Comparison of ENCODE assay signal across 1 cellular context in the genomic region with DNA sequence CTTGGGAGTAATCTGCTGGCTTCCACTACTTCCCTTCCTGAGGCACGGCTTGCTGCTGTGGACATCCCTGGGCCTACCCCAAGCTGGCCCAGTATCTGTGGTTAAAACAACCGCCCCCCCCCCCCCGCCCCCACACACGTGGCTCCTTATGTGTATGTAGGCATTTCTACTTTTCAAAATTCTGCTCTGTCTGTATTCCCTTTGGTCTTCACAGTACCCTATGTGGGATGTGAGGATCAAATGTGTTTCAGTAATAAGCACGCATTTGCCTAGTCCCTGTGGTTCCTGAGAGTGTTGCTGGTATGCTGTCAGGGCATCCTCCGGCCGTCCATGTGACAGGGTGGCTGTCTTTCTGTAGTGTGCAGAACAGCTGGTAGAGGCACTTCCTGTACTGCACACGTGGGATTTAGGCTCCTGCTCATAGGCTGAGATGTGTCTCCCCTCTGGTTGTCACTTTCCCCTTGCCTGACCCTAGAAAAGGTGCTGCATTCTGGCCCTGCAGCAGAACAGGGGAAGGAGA.
A peak's percentile ranks its signal among the peaks of the same experiment; 100 is the strongest.
TF ChIP-seq lines count a peak whose summit lies in the region.

No MANE protein-coding gene starts in this region.

TF ChIP-seq in K562, 482 proteins besides CTCF, POLR2A, EP300 and RAD21 (continued from another document and continues in another):
- TF ChIP-seq, protein P1, sequence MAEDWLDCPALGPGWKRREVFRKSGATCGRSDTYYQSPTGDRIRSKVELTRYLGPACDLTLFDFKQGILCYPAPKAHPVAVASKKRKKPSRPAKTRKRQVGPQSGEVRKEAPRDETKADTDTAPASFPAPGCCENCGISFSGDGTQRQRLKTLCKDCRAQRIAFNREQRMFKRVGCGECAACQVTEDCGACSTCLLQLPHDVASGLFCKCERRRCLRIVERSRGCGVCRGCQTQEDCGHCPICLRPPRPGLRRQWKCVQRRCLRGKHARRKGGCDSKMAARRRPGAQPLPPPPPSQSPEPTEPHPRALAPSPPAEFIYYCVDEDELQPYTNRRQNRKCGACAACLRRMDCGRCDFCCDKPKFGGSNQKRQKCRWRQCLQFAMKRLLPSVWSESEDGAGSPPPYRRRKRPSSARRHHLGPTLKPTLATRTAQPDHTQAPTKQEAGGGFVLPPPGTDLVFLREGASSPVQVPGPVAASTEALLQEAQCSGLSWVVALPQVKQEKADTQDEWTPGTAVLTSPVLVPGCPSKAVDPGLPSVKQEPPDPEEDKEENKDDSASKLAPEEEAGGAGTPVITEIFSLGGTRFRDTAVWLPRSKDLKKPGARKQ (CRISPR knock-in tag; IDR thresholded peaks at IDR 0.05) = no peak
- no peak for TF ChIP-seq DMBX1 (CRISPR knock-in tag; IDR thresholded peaks at IDR 0.05; ENCODE audit: borderline replicate concordance)
- 0 out of 2 replicates have a peak, but pooled peaks have one; percentile 36 for TF ChIP-seq NR2C2 (CRISPR knock-in tag; IDR thresholded peaks at IDR 0.05)
- no peak for TF ChIP-seq NR2C2 (tag; IDR thresholded peaks at IDR 0.05)
- TF ChIP-seq EGR1 (conservative IDR thresholded peaks at IDR 0.05) = peak; percentile 51
- TF ChIP-seq, protein P2, sequence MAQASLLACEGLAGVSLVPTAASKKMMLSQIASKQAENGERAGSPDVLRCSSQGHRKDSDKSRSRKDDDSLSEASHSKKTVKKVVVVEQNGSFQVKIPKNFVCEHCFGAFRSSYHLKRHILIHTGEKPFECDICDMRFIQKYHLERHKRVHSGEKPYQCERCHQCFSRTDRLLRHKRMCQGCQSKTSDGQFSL (CRISPR knock-in tag; IDR thresholded peaks at IDR 0.05) = peak; percentile 52; the same call in 1 of the 2 replicates
- TF ChIP-seq, protein P2 (tag; IDR thresholded peaks at IDR 0.05) = peak in 1 of 2 experiments; percentile 50; a peak in 1 of 4 replicates
- TF ChIP-seq, protein P3, sequence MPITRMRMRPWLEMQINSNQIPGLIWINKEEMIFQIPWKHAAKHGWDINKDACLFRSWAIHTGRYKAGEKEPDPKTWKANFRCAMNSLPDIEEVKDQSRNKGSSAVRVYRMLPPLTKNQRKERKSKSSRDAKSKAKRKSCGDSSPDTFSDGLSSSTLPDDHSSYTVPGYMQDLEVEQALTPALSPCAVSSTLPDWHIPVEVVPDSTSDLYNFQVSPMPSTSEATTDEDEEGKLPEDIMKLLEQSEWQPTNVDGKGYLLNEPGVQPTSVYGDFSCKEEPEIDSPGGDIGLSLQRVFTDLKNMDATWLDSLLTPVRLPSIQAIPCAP (CRISPR knock-in tag; IDR thresholded peaks at IDR 0.05; ENCODE audit: borderline replicate concordance) = no peak
- 0 out of 4 replicates have a peak, but pooled peaks of 1 of the 2 experiments have one; percentile 18 for TF ChIP-seq KDM1A (IDR thresholded peaks at IDR 0.05)
- TF ChIP-seq RAD51 (IDR thresholded peaks at IDR 0.05; ENCODE audit: borderline replicate concordance, low read depth) = peak; percentile 68; the same call in 1 of the 2 replicates
- 0 out of 4 replicates have a peak, but pooled peaks of 1 of the 2 experiments have one; percentile 12 for TF ChIP-seq MAZ (CRISPR knock-in tag; conservative IDR thresholded peaks at IDR 0.05 in 1 of 2, IDR thresholded peaks at IDR 0.05 in 1 of 2)
- no peak for TF ChIP-seq ILF3 (IDR thresholded peaks at IDR 0.05; ENCODE audit: borderline replicate concordance)
- no peak for TF ChIP-seq CXXC5 (CRISPR knock-in tag; IDR thresholded peaks at IDR 0.05)
- TF ChIP-seq RBM17 (IDR thresholded peaks at IDR 0.05; ENCODE audit: borderline replicate concordance, low read depth, low read length) = no peak
- 0 out of 2 replicates have a peak, but pooled peaks have one; percentile 20 for TF ChIP-seq NCOR1 (IDR thresholded peaks at IDR 0.05)
- peak; percentile 6; the same call in 1 of the 2 replicates for TF ChIP-seq BHLHE40 (IDR thresholded peaks at IDR 0.05; ENCODE audit: low read length)
- TF ChIP-seq ETV5 (CRISPR knock-in tag; IDR thresholded peaks at IDR 0.05; ENCODE audit: low read depth) = no peak
- no peak for TF ChIP-seq KDM5B (IDR thresholded peaks at IDR 0.05; ENCODE audit: insufficient replicate concordance, low read depth, low read length)
- peak; percentile 27; the same call in 1 of the 2 replicates for TF ChIP-seq POLR2AphosphoS5 (IDR thresholded peaks at IDR 0.05; ENCODE audit: control insufficient read depth, insufficient read depth, low read depth, low read length)
- TF ChIP-seq, protein P4, sequence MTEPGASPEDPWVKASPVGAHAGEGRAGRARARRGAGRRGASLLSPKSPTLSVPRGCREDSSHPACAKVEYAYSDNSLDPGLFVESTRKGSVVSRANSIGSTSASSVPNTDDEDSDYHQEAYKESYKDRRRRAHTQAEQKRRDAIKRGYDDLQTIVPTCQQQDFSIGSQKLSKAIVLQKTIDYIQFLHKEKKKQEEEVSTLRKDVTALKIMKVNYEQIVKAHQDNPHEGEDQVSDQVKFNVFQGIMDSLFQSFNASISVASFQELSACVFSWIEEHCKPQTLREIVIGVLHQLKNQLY (CRISPR knock-in tag; conservative IDR thresholded peaks at IDR 0.05) = no peak
- no peak for TF ChIP-seq EWSR1 (IDR thresholded peaks at IDR 0.05; ENCODE audit: borderline replicate concordance, low read depth, partially characterized antibody)
- TF ChIP-seq, protein P5, sequence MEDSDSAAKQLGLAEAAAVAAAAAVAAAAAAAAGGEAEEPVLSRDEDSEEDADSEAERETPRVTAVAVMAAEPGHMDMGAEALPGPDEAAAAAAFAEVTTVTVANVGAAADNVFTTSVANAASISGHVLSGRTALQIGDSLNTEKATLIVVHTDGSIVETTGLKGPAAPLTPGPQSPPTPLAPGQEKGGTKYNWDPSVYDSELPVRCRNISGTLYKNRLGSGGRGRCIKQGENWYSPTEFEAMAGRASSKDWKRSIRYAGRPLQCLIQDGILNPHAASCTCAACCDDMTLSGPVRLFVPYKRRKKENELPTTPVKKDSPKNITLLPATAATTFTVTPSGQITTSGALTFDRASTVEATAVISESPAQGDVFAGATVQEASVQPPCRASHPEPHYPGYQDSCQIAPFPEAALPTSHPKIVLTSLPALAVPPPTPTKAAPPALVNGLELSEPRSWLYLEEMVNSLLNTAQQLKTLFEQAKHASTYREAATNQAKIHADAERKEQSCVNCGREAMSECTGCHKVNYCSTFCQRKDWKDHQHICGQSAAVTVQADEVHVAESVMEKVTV (CRISPR knock-in tag; IDR thresholded peaks at IDR 0.05) = no peak
- no peak for TF ChIP-seq MTA3 (IDR thresholded peaks at IDR 0.05; ENCODE audit: borderline replicate concordance)
- peak; percentile 77 for TF ChIP-seq MYC (IDR thresholded peaks at IDR 0.05; ENCODE audit: low read depth, low read length)
- no peak for TF ChIP-seq MYC (CRISPR knock-in tag; IDR thresholded peaks at IDR 0.05; ENCODE audit: borderline replicate concordance, low read depth)
- peak; percentile 53 for TF ChIP-seq ETV1 (tag; conservative IDR thresholded peaks at IDR 0.05; ENCODE audit: low read depth)
- TF ChIP-seq, protein P6, sequence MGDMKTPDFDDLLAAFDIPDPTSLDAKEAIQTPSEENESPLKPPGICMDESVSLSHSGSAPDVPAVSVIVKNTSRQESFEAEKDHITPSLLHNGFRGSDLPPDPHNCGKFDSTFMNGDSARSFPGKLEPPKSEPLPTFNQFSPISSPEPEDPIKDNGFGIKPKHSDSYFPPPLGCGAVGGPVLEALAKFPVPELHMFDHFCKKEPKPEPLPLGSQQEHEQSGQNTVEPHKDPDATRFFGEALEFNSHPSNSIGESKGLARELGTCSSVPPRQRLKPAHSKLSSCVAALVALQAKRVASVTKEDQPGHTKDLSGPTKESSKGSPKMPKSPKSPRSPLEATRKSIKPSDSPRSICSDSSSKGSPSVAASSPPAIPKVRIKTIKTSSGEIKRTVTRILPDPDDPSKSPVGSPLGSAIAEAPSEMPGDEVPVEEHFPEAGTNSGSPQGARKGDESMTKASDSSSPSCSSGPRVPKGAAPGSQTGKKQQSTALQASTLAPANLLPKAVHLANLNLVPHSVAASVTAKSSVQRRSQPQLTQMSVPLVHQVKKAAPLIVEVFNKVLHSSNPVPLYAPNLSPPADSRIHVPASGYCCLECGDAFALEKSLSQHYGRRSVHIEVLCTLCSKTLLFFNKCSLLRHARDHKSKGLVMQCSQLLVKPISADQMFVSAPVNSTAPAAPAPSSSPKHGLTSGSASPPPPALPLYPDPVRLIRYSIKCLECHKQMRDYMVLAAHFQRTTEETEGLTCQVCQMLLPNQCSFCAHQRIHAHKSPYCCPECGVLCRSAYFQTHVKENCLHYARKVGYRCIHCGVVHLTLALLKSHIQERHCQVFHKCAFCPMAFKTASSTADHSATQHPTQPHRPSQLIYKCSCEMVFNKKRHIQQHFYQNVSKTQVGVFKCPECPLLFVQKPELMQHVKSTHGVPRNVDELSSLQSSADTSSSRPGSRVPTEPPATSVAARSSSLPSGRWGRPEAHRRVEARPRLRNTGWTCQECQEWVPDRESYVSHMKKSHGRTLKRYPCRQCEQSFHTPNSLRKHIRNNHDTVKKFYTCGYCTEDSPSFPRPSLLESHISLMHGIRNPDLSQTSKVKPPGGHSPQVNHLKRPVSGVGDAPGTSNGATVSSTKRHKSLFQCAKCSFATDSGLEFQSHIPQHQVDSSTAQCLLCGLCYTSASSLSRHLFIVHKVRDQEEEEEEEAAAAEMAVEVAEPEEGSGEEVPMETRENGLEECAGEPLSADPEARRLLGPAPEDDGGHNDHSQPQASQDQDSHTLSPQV (IDR thresholded peaks at IDR 0.05) = peak; percentile 57; the same call in 1 of the 2 replicates
- no peak for TF ChIP-seq ELF2 (CRISPR knock-in tag; IDR thresholded peaks at IDR 0.05)
- TF ChIP-seq HCFC1 (IDR thresholded peaks at IDR 0.05; ENCODE audit: low read depth, low read length) = no peak
- TF ChIP-seq GATAD2B (IDR thresholded peaks at IDR 0.05; ENCODE audit: borderline replicate concordance) = no peak
- no peak for TF ChIP-seq ZNF274 (IDR thresholded peaks at IDR 0.05; ENCODE audit: borderline replicate concordance, low read depth, low read length)
- no peak for TF ChIP-seq THRAP3 (IDR thresholded peaks at IDR 0.05; ENCODE audit: borderline replicate concordance)
- TF ChIP-seq, protein P7, sequence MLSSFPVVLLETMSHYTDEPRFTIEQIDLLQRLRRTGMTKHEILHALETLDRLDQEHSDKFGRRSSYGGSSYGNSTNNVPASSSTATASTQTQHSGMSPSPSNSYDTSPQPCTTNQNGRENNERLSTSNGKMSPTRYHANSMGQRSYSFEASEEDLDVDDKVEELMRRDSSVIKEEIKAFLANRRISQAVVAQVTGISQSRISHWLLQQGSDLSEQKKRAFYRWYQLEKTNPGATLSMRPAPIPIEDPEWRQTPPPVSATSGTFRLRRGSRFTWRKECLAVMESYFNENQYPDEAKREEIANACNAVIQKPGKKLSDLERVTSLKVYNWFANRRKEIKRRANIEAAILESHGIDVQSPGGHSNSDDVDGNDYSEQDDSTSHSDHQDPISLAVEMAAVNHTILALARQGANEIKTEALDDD (IDR thresholded peaks at IDR 0.05) = no peak
- peak; percentile 58 for TF ChIP-seq ELF1 (tag; IDR thresholded peaks at IDR 0.05)
- TF ChIP-seq, protein P8, sequence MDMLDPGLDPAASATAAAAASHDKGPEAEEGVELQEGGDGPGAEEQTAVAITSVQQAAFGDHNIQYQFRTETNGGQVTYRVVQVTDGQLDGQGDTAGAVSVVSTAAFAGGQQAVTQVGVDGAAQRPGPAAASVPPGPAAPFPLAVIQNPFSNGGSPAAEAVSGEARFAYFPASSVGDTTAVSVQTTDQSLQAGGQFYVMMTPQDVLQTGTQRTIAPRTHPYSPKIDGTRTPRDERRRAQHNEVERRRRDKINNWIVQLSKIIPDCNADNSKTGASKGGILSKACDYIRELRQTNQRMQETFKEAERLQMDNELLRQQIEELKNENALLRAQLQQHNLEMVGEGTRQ (CRISPR knock-in tag; IDR thresholded peaks at IDR 0.05) = peak; percentile 86
- TF ChIP-seq, protein P9, sequence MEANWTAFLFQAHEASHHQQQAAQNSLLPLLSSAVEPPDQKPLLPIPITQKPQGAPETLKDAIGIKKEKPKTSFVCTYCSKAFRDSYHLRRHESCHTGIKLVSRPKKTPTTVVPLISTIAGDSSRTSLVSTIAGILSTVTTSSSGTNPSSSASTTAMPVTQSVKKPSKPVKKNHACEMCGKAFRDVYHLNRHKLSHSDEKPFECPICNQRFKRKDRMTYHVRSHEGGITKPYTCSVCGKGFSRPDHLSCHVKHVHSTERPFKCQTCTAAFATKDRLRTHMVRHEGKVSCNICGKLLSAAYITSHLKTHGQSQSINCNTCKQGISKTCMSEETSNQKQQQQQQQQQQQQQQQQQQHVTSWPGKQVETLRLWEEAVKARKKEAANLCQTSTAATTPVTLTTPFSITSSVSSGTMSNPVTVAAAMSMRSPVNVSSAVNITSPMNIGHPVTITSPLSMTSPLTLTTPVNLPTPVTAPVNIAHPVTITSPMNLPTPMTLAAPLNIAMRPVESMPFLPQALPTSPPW (CRISPR knock-in tag; IDR thresholded peaks at IDR 0.05) = peak; percentile 65
- TF ChIP-seq, protein P10, sequence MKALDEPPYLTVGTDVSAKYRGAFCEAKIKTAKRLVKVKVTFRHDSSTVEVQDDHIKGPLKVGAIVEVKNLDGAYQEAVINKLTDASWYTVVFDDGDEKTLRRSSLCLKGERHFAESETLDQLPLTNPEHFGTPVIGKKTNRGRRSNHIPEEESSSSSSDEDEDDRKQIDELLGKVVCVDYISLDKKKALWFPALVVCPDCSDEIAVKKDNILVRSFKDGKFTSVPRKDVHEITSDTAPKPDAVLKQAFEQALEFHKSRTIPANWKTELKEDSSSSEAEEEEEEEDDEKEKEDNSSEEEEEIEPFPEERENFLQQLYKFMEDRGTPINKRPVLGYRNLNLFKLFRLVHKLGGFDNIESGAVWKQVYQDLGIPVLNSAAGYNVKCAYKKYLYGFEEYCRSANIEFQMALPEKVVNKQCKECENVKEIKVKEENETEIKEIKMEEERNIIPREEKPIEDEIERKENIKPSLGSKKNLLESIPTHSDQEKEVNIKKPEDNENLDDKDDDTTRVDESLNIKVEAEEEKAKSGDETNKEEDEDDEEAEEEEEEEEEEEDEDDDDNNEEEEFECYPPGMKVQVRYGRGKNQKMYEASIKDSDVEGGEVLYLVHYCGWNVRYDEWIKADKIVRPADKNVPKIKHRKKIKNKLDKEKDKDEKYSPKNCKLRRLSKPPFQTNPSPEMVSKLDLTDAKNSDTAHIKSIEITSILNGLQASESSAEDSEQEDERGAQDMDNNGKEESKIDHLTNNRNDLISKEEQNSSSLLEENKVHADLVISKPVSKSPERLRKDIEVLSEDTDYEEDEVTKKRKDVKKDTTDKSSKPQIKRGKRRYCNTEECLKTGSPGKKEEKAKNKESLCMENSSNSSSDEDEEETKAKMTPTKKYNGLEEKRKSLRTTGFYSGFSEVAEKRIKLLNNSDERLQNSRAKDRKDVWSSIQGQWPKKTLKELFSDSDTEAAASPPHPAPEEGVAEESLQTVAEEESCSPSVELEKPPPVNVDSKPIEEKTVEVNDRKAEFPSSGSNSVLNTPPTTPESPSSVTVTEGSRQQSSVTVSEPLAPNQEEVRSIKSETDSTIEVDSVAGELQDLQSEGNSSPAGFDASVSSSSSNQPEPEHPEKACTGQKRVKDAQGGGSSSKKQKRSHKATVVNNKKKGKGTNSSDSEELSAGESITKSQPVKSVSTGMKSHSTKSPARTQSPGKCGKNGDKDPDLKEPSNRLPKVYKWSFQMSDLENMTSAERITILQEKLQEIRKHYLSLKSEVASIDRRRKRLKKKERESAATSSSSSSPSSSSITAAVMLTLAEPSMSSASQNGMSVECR (CRISPR knock-in tag; IDR thresholded peaks at IDR 0.05) = peak; percentile 67
- TF ChIP-seq L3MBTL2 (IDR thresholded peaks at IDR 0.05) = no peak
- peak; percentile 95 for TF ChIP-seq SIN3A (IDR thresholded peaks at IDR 0.05; ENCODE audit: borderline replicate concordance in 2 of 2, control insufficient read depth in 1 of 2, low read depth in 2 of 2, low read length in 2 of 2)
